9 cellular contexts compared by ENCODE assay signal in genomic region chr11:73334244-73335203, GRCh38. TPM values are rescaled to one million over a fixed set of nuclear protein-coding genes. Genes with fewer than 3 reads are reported as not detected.
A peak's percentile ranks its signal among the peaks of the same experiment; 100 is the strongest.
DNase-seq lines count a peak whose midpoint lies in the region; ATAC-seq and TF ChIP-seq lines count a peak whose summit lies in the region.
"Had no signal": no experiment of that assay in that cellular context is flagged by ENCODE, and none has a peak within 500 bp of the region (broad histone marks: within the 10 kb centered on the region; RNA-seq: fewer than 3 reads in every experiment).

No MANE protein-coding gene starts in this region.

- peaks cover 46% of the 10 kb centered on the region for H3K4me1 Mint-ChIP-seq in GM23338

- H3K9me3 ChIP-seq in adrenal gland (replicated peaks in 1 of 3): no peaks in the 10 kb centered on the region
- H3K9me3 ChIP-seq in hepatocyte (ENCODE audit: low read depth): no peaks in the 10 kb centered on the region
- H3K9me3 ChIP-seq in stomach smooth muscle (ENCODE audit: control insufficient read depth in 2 of 2, low read length in 2 of 2): no peaks in the 10 kb centered on the region

- peak overlapping the region; percentile 26; the same call in 1 of the 2 replicates for H3K4me2 ChIP-seq in GM23338
- peak overlapping the region; percentile 67 for H3K4me2 ChIP-seq in hepatocyte

- H4K20me1 ChIP-seq in GM23338 (replicated peaks; ENCODE audit: insufficient read depth) (peaks cover 20% of the 10 kb centered on the region), hepatocyte (ENCODE audit: insufficient read depth, poor library complexity, severe bottlenecking) (peaks cover 26% of the 10 kb centered on the region)

- H2AFZ ChIP-seq in GM23338 (no peak overlapping the region), hepatocyte (no peak overlapping the region)

- H3K4me1 ChIP-seq in GM23338 (ENCODE audit: insufficient read depth) (peaks cover 45% of the 10 kb centered on the region), adrenal gland (replicated peaks in 1 of 2) (peaks cover 0 to 30% of the 10 kb centered on the region in 2 donors), hepatocyte (ENCODE audit: insufficient read depth) (peaks cover 58% of the 10 kb centered on the region), stomach smooth muscle (ENCODE audit: control insufficient read depth, insufficient read depth, low read length) (peaks cover 72% of the 10 kb centered on the region)

- H3K27ac Mint-ChIP-seq in GM23338: no peak overlapping the region
- H3K27ac Mint-ChIP-seq: stimulated activated naive CD8-positive, alpha-beta T cell treated with anti-CD3 and anti-CD28 coated beads, Interleukin-15, Interleukin-2, amounts not matched to agents 100 ng/mL and 50 ng/mL, for 24 hours had no signal

- H3K4me3 ChIP-seq in GM23338 (no peak overlapping the region), adrenal gland (no peak overlapping the region), hepatocyte (no peak overlapping the region), stomach smooth muscle (ENCODE audit: low read length in 2 of 2) (peak overlapping the region; percentile 31 to 44)

- 28 to 70% (median 40%) methylated on average over 2 to 7 of the region's 7 CpGs for WGBS in adrenal gland, 4 donors
- 24% methylated on average over 7 of the region's 7 CpGs for WGBS in hepatocyte (ENCODE audit: low lambda C conversion rate, missing lambda C conversion rate)

- ATAC-seq in GM23338 (no peak), GM21423 (IDR thresholded peaks at IDR 0.05; ENCODE audit: unreplicated experiment) (no peak), HG03108 (IDR thresholded peaks at IDR 0.05; ENCODE audit: unreplicated experiment) (no peak)

- peak in 1 of 2 experiments; percentile 20; a peak in 1 of 4 replicates for TF ChIP-seq CTCF in GM23338 (conservative IDR thresholded peaks at IDR 0.05; ENCODE audit: low read depth in 2 of 2)
- no peak for TF ChIP-seq CTCF in adrenal gland (IDR thresholded peaks at IDR 0.05)
- TF ChIP-seq CTCF in hepatocyte (IDR thresholded peaks at IDR 0.05; ENCODE audit: poor library complexity): peak; percentile 4

- H3K27me3 Mint-ChIP-seq in GM23338 (ENCODE audit: insufficient read depth, low read depth, poor library complexity): peaks cover 50% of the 10 kb centered on the region

- H3F3A ChIP-seq in GM23338 (replicated peaks; ENCODE audit: low read depth): 0 out of 2 replicates have a peak, but pooled peaks cover 5% of the 10 kb centered on the region

- H3K4me3 Mint-ChIP-seq in GM23338: no peak overlapping the region
- H3K4me3 Mint-ChIP-seq: stimulated activated naive CD8-positive, alpha-beta T cell treated with anti-CD3 and anti-CD28 coated beads, Interleukin-15, Interleukin-2, amounts not matched to agents 100 ng/mL and 50 ng/mL, for 24 hours had no signal

- H3K9me2 ChIP-seq in GM23338 (ENCODE audit: insufficient read depth) (no peaks in the 10 kb centered on the region), hepatocyte (replicated peaks; ENCODE audit: insufficient read depth) (no peaks in the 10 kb centered on the region)

- no peaks in the 10 kb centered on the region for H3K9me3 Mint-ChIP-seq in GM23338
- H3K9me3 Mint-ChIP-seq: stimulated activated naive CD8-positive, alpha-beta T cell treated with anti-CD3 and anti-CD28 coated beads, Interleukin-15, Interleukin-2, amounts not matched to agents 100 ng/mL and 50 ng/mL, for 24 hours had no signal

- peaks cover 39% of the 10 kb centered on the region for H3K27me3 ChIP-seq in GM23338 (ENCODE audit: insufficient read depth)
- H3K27me3 ChIP-seq in adrenal gland: no peaks in the 10 kb centered on the region
- H3K27me3 ChIP-seq in hepatocyte: no peaks in the 10 kb centered on the region
- H3K27me3 ChIP-seq in stomach smooth muscle (ENCODE audit: control insufficient read depth in 1 of 2, insufficient read depth in 2 of 2, low read length in 2 of 2): no peaks in the 10 kb centered on the region

- intact Hi-C loops in adrenal gland (cut with DNase I): loop anchor here (2.0 to 5.0 kb wide), 2 partner anchors 28 to 37 kb away; no protein-coding TSS in a partner anchor

- no peaks in the 10 kb centered on the region for H3K79me2 ChIP-seq in GM23338 (replicated peaks; ENCODE audit: insufficient read depth)
- peaks cover 88% of the 10 kb centered on the region for H3K79me2 ChIP-seq in hepatocyte

- H3K36me3 ChIP-seq in GM23338 (ENCODE audit: insufficient read depth) (no peaks in the 10 kb centered on the region), adrenal gland (replicated peaks in 1 of 2) (no peaks in the 10 kb centered on the region), hepatocyte (replicated peaks; ENCODE audit: insufficient read depth, low read depth) (no peaks in the 10 kb centered on the region), stomach smooth muscle (ENCODE audit: control insufficient read depth in 2 of 2, insufficient read depth in 2 of 2, low read length in 2 of 2) (peaks cover 0 to 2% of the 10 kb centered on the region in 2 donors)

- peak overlapping the region; percentile 21 to 42 for H3K9ac ChIP-seq in stomach smooth muscle (ENCODE audit: low read length in 2 of 2)

- no peaks in the 10 kb centered on the region for H3K36me3 Mint-ChIP-seq in GM23338 (ENCODE audit: low read depth)

- TF ChIP-seq POLR2A in adrenal gland (IDR thresholded peaks at IDR 0.05): no peak

- DNase-seq in GM23338 (ENCODE audit: low spot score) (no peak), adrenal gland (peak; percentile 63 to 87 (median 82)), hepatocyte (ENCODE audit: low spot score) (peak; percentile 80), iPS-NIHi11 (ENCODE audit: low spot score) (no peak), NCI-H2171 treated with DMSO at 0.1 percent for 48 hours (lab: John Stamatoyannopoulos, UW) (no peak)

- H3K27ac ChIP-seq in GM23338 (ENCODE audit: low read depth) (no peak overlapping the region), adrenal gland (peak overlapping the region in 2 of 5 donors; percentile 13 to 78), hepatocyte (peak overlapping the region; percentile 95), stomach smooth muscle (ENCODE audit: low read length) (peak overlapping the region; percentile 80)

TF ChIP-seq in GM23338, 12 proteins besides CTCF, POLR2A, EP300 and RAD21 (continues in another document):
- TF ChIP-seq CREB1 (CRISPR knock-in tag; IDR thresholded peaks at IDR 0.05; ENCODE audit: low read depth) (no peak), ETS1 (IDR thresholded peaks at IDR 0.05) (no peak), POLR2AphosphoS5 (IDR thresholded peaks at IDR 0.05; ENCODE audit: low read depth) (no peak)

RNA-seq across cellular contexts. Expression of gene ARHGEF17, which starts 26.4 kb away (rescaled TPM):
- 11.0 and 15.0 TPM in 2 replicates for total RNA-seq in GM23338 (2014; rRNA removed; shearing (Covaris generic))
- polyA plus RNA-seq in GM23338 (2016; fragmentation: Nextera tagmentation; extraction: Ambion mirVana) (2.7 and 2.9 TPM in 2 replicates), adrenal gland (10 to 100 TPM in 2 of 3 donors, 1 to 10 TPM in 1; 8.1 to 48.2 (median 18.8) TPM), hepatocyte (30.2 and 36.2 TPM in 2 replicates)
- total RNA-seq in adrenal gland (10 to 100 TPM; 12.7 to 35.5 (median 22.7) TPM), hepatocyte (26.6 and 35.6 TPM in 2 replicates)

RNA-seq across cellular contexts. Expression of gene RELT, which starts 41.7 kb away (rescaled TPM):
- 6.2 and 6.3 TPM in 2 replicates for total RNA-seq in GM23338 (2014; rRNA removed; shearing (Covaris generic))
- 2.0 and 2.1 TPM in 2 replicates for polyA plus RNA-seq in GM23338 (2016; fragmentation: Nextera tagmentation; extraction: Ambion mirVana)
- 1 to 10 TPM; 4.4 to 8.7 (median 6.4) TPM for total RNA-seq in adrenal gland
- polyA plus RNA-seq in adrenal gland: 1 to 10 TPM in 2 of 3 donors, under 1 TPM in 1; 0.73 to 4.7 (median 2.3) TPM
- 2.3 and 3.4 TPM in 2 replicates for total RNA-seq in hepatocyte
- polyA plus RNA-seq in hepatocyte: 1.6 and 2.7 TPM in 2 replicates

Comparison
In these comparisons a context has a peak if more than half of its experiments do, and no peak if none do; other contexts are left out.
1. DNase-seq: peak in adrenal gland (7 of 7) and hepatocyte (single experiment); none in GM23338 (single experiment), iPS-NIHi11 (single experiment) and NCI-H2171 treated with DMSO at 0.1 percent for 48 hours (single experiment).
2. H3K4me3 ChIP-seq: peak in stomach smooth muscle (2 of 2); none in GM23338 (single experiment), adrenal gland (0 of 4) and hepatocyte (single experiment).